Comparison of ENCODE assay signal across 15 cellular contexts in genomic region chr14:105465209-105466031, GRCh38. TPM values are rescaled to one million over a fixed set of nuclear protein-coding genes. Genes with fewer than 3 reads are reported as not detected.
DNase-seq lines count a peak whose midpoint lies in the region; ATAC-seq and TF ChIP-seq lines count a peak whose summit lies in the region.
"Had no signal": no experiment of that assay in that cellular context is flagged by ENCODE, and none has a peak within 500 bp of the region (broad histone marks: within the 10 kb centered on the region; RNA-seq: fewer than 3 reads in every experiment).

No MANE protein-coding gene starts in this region.

- H3K27ac Mint-ChIP-seq in activated CD8-positive, alpha-beta T cell treated with anti-CD3 and anti-CD28 coated beads, Interleukin-2, amount 10 ng/mL, durations not matched to agents 7 days and 5 days: no peak overlapping the region

- H3K4me3 Mint-ChIP-seq in activated CD8-positive, alpha-beta T cell treated with anti-CD3 and anti-CD28 coated beads, Interleukin-2, amount 10 ng/mL, durations not matched to agents 7 days and 5 days: no peak overlapping the region
- H3K4me3 Mint-ChIP-seq: neural crest cell had no signal

- ATAC-seq in Right ventricle myocardium inferior (peak; percentile 53), heart left ventricle (peak; percentile 48 to 70 (median 58)), GM18519 (IDR thresholded peaks at IDR 0.05; ENCODE audit: low FRiP score, unreplicated experiment) (no peak)
- no peak for ATAC-seq in activated CD8-positive, alpha-beta T cell treated with anti-CD3 and anti-CD28 coated beads, Interleukin-2, amount 10 ng/mL, durations not matched to agents 7 days and 5 days

- H3K36me3 ChIP-seq in heart left ventricle: peaks cover 0 to 70% (median 47%) of the 10 kb centered on the region in 9 donors
- H3K36me3 ChIP-seq in tibial artery: peaks cover 28 to 80% (median 71%) of the 10 kb centered on the region in 3 donors

- H3K4me1 Mint-ChIP-seq in activated CD8-positive, alpha-beta T cell treated with anti-CD3 and anti-CD28 coated beads, Interleukin-2, amount 10 ng/mL, durations not matched to agents 7 days and 5 days (ENCODE audit: low read depth): no peaks in the 10 kb centered on the region
- H3K4me1 Mint-ChIP-seq: neural crest cell had no signal

- H3K9me3 Mint-ChIP-seq in activated CD8-positive, alpha-beta T cell treated with anti-CD3 and anti-CD28 coated beads, Interleukin-2, amount 10 ng/mL, durations not matched to agents 7 days and 5 days (ENCODE audit: insufficient read depth): no peaks in the 10 kb centered on the region
- H3K9me3 Mint-ChIP-seq: neural crest cell had no signal

- H3K27me3 ChIP-seq in heart left ventricle (no peaks in the 10 kb centered on the region), tibial artery (no peaks in the 10 kb centered on the region)

- CTCF ChIA-PET in activated CD8-positive, alpha-beta T cell treated with anti-CD3 and anti-CD28 coated beads, Interleukin-2, amount 10 ng/mL, durations not matched to agents 7 days and 5 days (lab: Charles Lee): no interaction called here

- peak overlapping the region; percentile 59 to 100 (median 96) for H3K27ac ChIP-seq in heart left ventricle
- peak overlapping the region; percentile 13 to 97 for H3K27ac ChIP-seq in tibial artery

- POLR2A ChIA-PET in activated CD8-positive, alpha-beta T cell treated with anti-CD3 and anti-CD28 coated beads, Interleukin-2, amount 10 ng/mL, durations not matched to agents 7 days and 5 days (lab: Charles Lee): no interaction called here

- H3K4me3 ChIP-seq in heart left ventricle: peak overlapping the region in 1 of 12 donors; percentile 11
- H3K4me3 ChIP-seq in tibial artery: no peak overlapping the region

- DNase-seq in Right ventricle myocardium inferior (ENCODE audit: missing footprints) (no peak), cardiac septum (ENCODE audit: low spot score) (no peak), RPMI7951 (ENCODE audit: low read depth) (peak; percentile 55), heart left ventricle (peak in 4 of 5 donors; percentile 77 to 88 (median 83)), tibial artery (no peak), CD1c-positive myeloid dendritic cell (ENCODE audit: extremely low spot score) (no peak)
- no peak for DNase-seq in activated CD8-positive, alpha-beta T cell treated with anti-CD3 and anti-CD28 coated beads, Interleukin-2, amount 10 ng/mL, durations not matched to agents 7 days and 5 days
- DNase-seq: ACHN; activated CD8-positive, alpha-beta memory T cell treated with anti-CD3 and anti-CD28 coated beads, Interleukin-2, amount 50 U/mL, for 48 hours; DMS153; foreskin melanocyte; KG1 had no signal

- H3K27me3 Mint-ChIP-seq in activated CD8-positive, alpha-beta T cell treated with anti-CD3 and anti-CD28 coated beads, Interleukin-2, amount 10 ng/mL, durations not matched to agents 7 days and 5 days (ENCODE audit: low read depth): no peaks in the 10 kb centered on the region

- peaks cover 0 to 65% (median 46%) of the 10 kb centered on the region in 12 donors for H3K4me1 ChIP-seq in heart left ventricle
- H3K4me1 ChIP-seq in tibial artery: peaks cover 0 to 54% (median 32%) of the 10 kb centered on the region in 4 donors

- H3K9me3 ChIP-seq in heart left ventricle (no peaks in the 10 kb centered on the region), tibial artery (no peaks in the 10 kb centered on the region)

- WGBS in heart left ventricle, 4 donors: 52 to 71% (median 63%) methylated on average over 11 to 20 of the region's 20 CpGs

- intact Hi-C loops in Right ventricle myocardium inferior (cut with DNase I) (no loop called here), cardiac septum (cut with DNase I) (no loop called here), heart left ventricle (cut with DNase I) (no loop called here), tibial artery (cut with DNase I; ENCODE audit: low total_unique reads) (no loop called here)

- peaks cover 10% of the 10 kb centered on the region for H3K36me3 Mint-ChIP-seq in activated CD8-positive, alpha-beta T cell treated with anti-CD3 and anti-CD28 coated beads, Interleukin-2, amount 10 ng/mL, durations not matched to agents 7 days and 5 days (ENCODE audit: low read depth)

- TF ChIP-seq CTCF in heart left ventricle (IDR thresholded peaks at IDR 0.05) (no peak), tibial artery (IDR thresholded peaks at IDR 0.05) (no peak)

- TF ChIP-seq POLR2A in heart left ventricle (IDR thresholded peaks at IDR 0.05): no peak

RNA-seq across cellular contexts. Expression of gene CRIP2, which starts 9.2 kb away (rescaled TPM):
- total RNA-seq in Right ventricle myocardium inferior (1,081 TPM), cardiac septum (918 TPM), heart left ventricle (1,000 to 10,000 TPM in 2 of 9 donors, 100 to 1,000 TPM in 7; 695 to 1,715 (median 851) TPM)
- total RNA-seq in RPMI7951 (2014; rRNA removed; shearing (Covaris generic)): 120 and 146 TPM in 2 replicates
- polyA plus RNA-seq in heart left ventricle: 1,000 to 10,000 TPM in 1 of 2 donors, 100 to 1,000 TPM in 1; 829 to 1,402 TPM
- total RNA-seq in activated CD8-positive, alpha-beta T cell treated with anti-CD3 and anti-CD28 coated beads, Interleukin-2, amount 10 ng/mL, durations not matched to agents 7 days and 5 days: under 1 TPM; 0.21 to 0.31 TPM

RNA-seq across cellular contexts. Expression of gene CRIP1, which starts 21.3 kb away (rescaled TPM):
- total RNA-seq in Right ventricle myocardium inferior (82.0 TPM), cardiac septum (68.2 TPM), heart left ventricle (100 to 1,000 TPM in 1 of 9 donors, 10 to 100 TPM in 8; 12.1 to 195 (median 56.9) TPM)
- total RNA-seq in RPMI7951 (2014; rRNA removed; shearing (Covaris generic)): 0.12 TPM in 1 of 2 replicates, not detected in the other
- 100 to 1,000 TPM in 1 of 2 donors, 10 to 100 TPM in 1; 81.1 to 109 TPM for polyA plus RNA-seq in heart left ventricle
- 100 to 1,000 TPM; 587 to 613 TPM for total RNA-seq in activated CD8-positive, alpha-beta T cell treated with anti-CD3 and anti-CD28 coated beads, Interleukin-2, amount 10 ng/mL, durations not matched to agents 7 days and 5 days
- total RNA-seq: H4 had no signal

RNA-seq across cellular contexts. Expression of gene TEDC1, which starts 25.6 kb away (rescaled TPM):
- total RNA-seq in Right ventricle myocardium inferior: 6.4 TPM
- total RNA-seq in cardiac septum: 3.8 TPM
- 13.7 and 21.0 TPM in 2 replicates for total RNA-seq in RPMI7951 (2014; rRNA removed; shearing (Covaris generic))
- 10 to 100 TPM in 1 of 9 donors, 1 to 10 TPM in 7, under 1 TPM in 1; 0.94 to 12.4 (median 3.2) TPM for total RNA-seq in heart left ventricle
- polyA plus RNA-seq in heart left ventricle: 1 to 10 TPM; 4.8 to 6.7 TPM
- total RNA-seq in activated CD8-positive, alpha-beta T cell treated with anti-CD3 and anti-CD28 coated beads, Interleukin-2, amount 10 ng/mL, durations not matched to agents 7 days and 5 days: 10 to 100 TPM; 56.5 to 61.8 TPM

RNA-seq across cellular contexts. Expression of gene MTA1, which starts 45.8 kb away (rescaled TPM):
- total RNA-seq in Right ventricle myocardium inferior (192 TPM), cardiac septum (140 TPM), heart left ventricle (100 to 1,000 TPM in 7 of 9 donors, 10 to 100 TPM in 2; 71.8 to 169 (median 109) TPM)
- 15.3 and 18.4 TPM in 2 replicates for total RNA-seq in RPMI7951 (2014; rRNA removed; shearing (Covaris generic))
- 100 to 1,000 TPM; 103 to 191 TPM for polyA plus RNA-seq in heart left ventricle
- 100 to 1,000 TPM; 109 to 127 TPM for total RNA-seq in activated CD8-positive, alpha-beta T cell treated with anti-CD3 and anti-CD28 coated beads, Interleukin-2, amount 10 ng/mL, durations not matched to agents 7 days and 5 days

Comparison
In these comparisons a context has a peak if more than half of its experiments do, and no peak if none do; other contexts are left out.
1. DNase-seq: peak in RPMI7951 (single experiment) and heart left ventricle (4 of 5); none in Right ventricle myocardium inferior (single experiment), cardiac septum (single experiment), tibial artery (0 of 2), CD1c-positive myeloid dendritic cell (single experiment) and activated CD8-positive, alpha-beta T cell treated with anti-CD3 and anti-CD28 coated beads, Interleukin-2, amount 10 ng/mL, durations not matched to agents 7 days and 5 days (single experiment).
2. ATAC-seq: peak in Right ventricle myocardium inferior (single experiment) and heart left ventricle (4 of 4); none in GM18519 (single experiment) and activated CD8-positive, alpha-beta T cell treated with anti-CD3 and anti-CD28 coated beads, Interleukin-2, amount 10 ng/mL, durations not matched to agents 7 days and 5 days (single experiment).
3. RNA of gene CRIP2, which starts 9.2 kb away (total RNA-seq): 1,081 TPM in Right ventricle myocardium inferior (single experiment), 918 TPM in cardiac septum (single experiment), 695 to 1,715 TPM in heart left ventricle and 120 to 146 TPM in RPMI7951; 0.21 to 0.31 TPM in activated CD8-positive, alpha-beta T cell treated with anti-CD3 and anti-CD28 coated beads, Interleukin-2, amount 10 ng/mL, durations not matched to agents 7 days and 5 days; every median in the first group is over 10 times any median in the second.
4. RNA of gene CRIP1, which starts 21.3 kb away (total RNA-seq): 587 to 613 TPM in activated CD8-positive, alpha-beta T cell treated with anti-CD3 and anti-CD28 coated beads, Interleukin-2, amount 10 ng/mL, durations not matched to agents 7 days and 5 days, 82.0 TPM in Right ventricle myocardium inferior (single experiment), 68.2 TPM in cardiac septum (single experiment) and 12.1 to 195 TPM in heart left ventricle; 0.12 TPM in RPMI7951; every median in the first group is over 10 times any median in the second.